ENCODE assay signal across 1 cellular context in genomic region chr17:78599419-78599818, GRCh38.
TF ChIP-seq lines count a peak whose summit lies in the region.

No MANE protein-coding gene starts in this region.

TF ChIP-seq in HepG2, 621 proteins besides CTCF, POLR2A, EP300 and RAD21:
- TF ChIP-seq CEBPG (CRISPR knock-in tag; IDR thresholded peaks at IDR 0.05) (peak; percentile 74), ATF7 (IDR thresholded peaks at IDR 0.05) (peak; percentile 86), ATF7 (CRISPR knock-in tag; IDR thresholded peaks at IDR 0.05) (no peak), CEBPB (IDR thresholded peaks at IDR 0.05; ENCODE audit: borderline replicate concordance, low read depth, low read length) (peak; percentile 83), ZNF354B (CRISPR knock-in tag; IDR thresholded peaks at IDR 0.05) (no peak)
- TF ChIP-seq, protein P1, sequence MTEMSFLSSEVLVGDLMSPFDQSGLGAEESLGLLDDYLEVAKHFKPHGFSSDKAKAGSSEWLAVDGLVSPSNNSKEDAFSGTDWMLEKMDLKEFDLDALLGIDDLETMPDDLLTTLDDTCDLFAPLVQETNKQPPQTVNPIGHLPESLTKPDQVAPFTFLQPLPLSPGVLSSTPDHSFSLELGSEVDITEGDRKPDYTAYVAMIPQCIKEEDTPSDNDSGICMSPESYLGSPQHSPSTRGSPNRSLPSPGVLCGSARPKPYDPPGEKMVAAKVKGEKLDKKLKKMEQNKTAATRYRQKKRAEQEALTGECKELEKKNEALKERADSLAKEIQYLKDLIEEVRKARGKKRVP (CRISPR knock-in tag; IDR thresholded peaks at IDR 0.05): peak; percentile 66 to 96; a peak in 3 of 4 replicates
